Comparison of ENCODE assay signal across 1 cellular context in genomic region chr12:68560823-68561422, GRCh38.
TF ChIP-seq lines count a peak whose summit lies in the region.

No MANE protein-coding gene starts in this region.

TF ChIP-seq in K562, 482 proteins besides CTCF, POLR2A, EP300 and RAD21:
- TF ChIP-seq CAMTA2 (CRISPR knock-in tag; conservative IDR thresholded peaks at IDR 0.05) (no peak), SIX5 (IDR thresholded peaks at IDR 0.05; ENCODE audit: borderline replicate concordance in 1 of 2, insufficient read depth in 1 of 2, low read depth in 1 of 2, low read length in 2 of 2) (no peak), ATF3 (IDR thresholded peaks at IDR 0.05) (0 out of 2 replicates have a peak, but pooled peaks have one; percentile 9), ATF3 (CRISPR knock-in tag; conservative IDR thresholded peaks at IDR 0.05) (no peak), CEBPG (CRISPR knock-in tag; IDR thresholded peaks at IDR 0.05) (no peak), CEBPG (tag; conservative IDR thresholded peaks at IDR 0.05 in 1 of 2, IDR thresholded peaks at IDR 0.05 in 1 of 2) (peak in 1 of 2 experiments; percentile 52; a peak in 1 of 4 replicates), CEBPB (tag; IDR thresholded peaks at IDR 0.05) (peak; percentile 40)
